In the genomic region with DNA sequence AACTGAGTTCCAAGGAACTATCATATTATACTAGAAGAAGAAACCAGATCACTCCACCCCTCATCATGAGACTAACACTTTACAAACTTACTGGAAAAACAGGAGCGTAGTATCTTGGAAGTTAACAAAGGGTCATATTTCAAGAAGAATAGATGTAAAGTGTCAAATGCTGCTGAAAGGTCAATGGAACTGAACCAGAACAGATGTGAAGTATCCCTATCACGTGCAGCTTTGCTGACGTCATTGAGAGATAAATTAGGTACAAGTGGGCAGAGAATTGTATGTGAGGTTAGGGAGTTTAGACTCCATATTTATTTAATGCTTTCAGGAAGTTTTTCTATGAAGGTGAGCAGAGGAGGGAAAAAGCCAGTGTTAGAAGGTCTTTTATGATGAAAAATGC, we compare ENCODE assay signal across 28 cellular contexts.
"Had no signal": no experiment of that assay in that cellular context is flagged by ENCODE, and none has a peak within 500 bp of the region (broad histone marks: within the 10 kb centered on the region; RNA-seq: fewer than 3 reads in every experiment).

No MANE protein-coding gene starts in this region.

- ATAC-seq: left cardiac atrium; left lung; natural killer cell; psoas muscle; sciatic nerve; stimulated activated naive B cell treated with anti-CD40 and anti-IgM and Interleukin-4, amounts not matched to agents 10 μg/mL and 1 μg/mL and 100 μg/mL, for 72 hours; stimulated activated naive CD8-positive, alpha-beta T cell treated with anti-CD3 and anti-CD28 coated beads, Interleukin-15, Interleukin-2, amounts not matched to agents 100 U/mL and 50 U/mL, for 24 hours had no signal

- H3K4me3 ChIP-seq: left lung, lung, neural progenitor cell, psoas muscle, skin epidermis, stomach, testis, thyroid gland, transverse colon, upper lobe of left lung, vagina had no signal

- DNase-seq: hippocampal formation; kidney glomerular epithelial cell; left cardiac atrium; left lung; mesendoderm; naive B cell; natural killer cell; nephron progenitor cell; occipital lobe; psoas muscle; stimulated activated CD4-positive, alpha-beta T cell treated with anti-CD3 and anti-CD28 coated beads, Interleukin-12 subunit alpha, Interleukin-12 subunit beta, amount 100 ng/mL, for 4 hours; stimulated activated CD4-positive, alpha-beta T cell treated with anti-CD3 and anti-CD28 coated beads, Interleukin-15, amount 100 ng/mL, for 24 hours; stimulated activated CD4-positive, alpha-beta T cell treated with anti-CD3 and anti-CD28 coated beads, Interleukin-2, amount 100 ng/mL, for 24 hours; stimulated activated CD4-positive, alpha-beta T cell treated with anti-CD3 and anti-CD28 coated beads, Interleukin-4, amount 100 ng/mL, for 1 hour; stimulated activated naive B cell treated with anti-CD40 and anti-IgM and Interleukin-4, amounts not matched to agents 10 μg/mL and 1 μg/mL and 100 μg/mL, for 72 hours; stimulated activated naive CD8-positive, alpha-beta T cell treated with anti-CD3 and anti-CD28 coated beads, Interleukin-15, Interleukin-2, amounts not matched to agents 100 U/mL and 50 U/mL, for 24 hours; stomach; testis; thyroid gland; transverse colon; upper lobe of left lung had no signal

- H3K27ac ChIP-seq: left lung, neural progenitor cell, neutrophil, parathyroid adenoma, psoas muscle, skin epidermis, stomach, testis, thyroid gland, transverse colon, upper lobe of left lung, vagina had no signal

- H3K36me3 ChIP-seq: left lung, neural progenitor cell, neutrophil, stomach, thyroid gland, transverse colon, upper lobe of left lung, vagina had no signal

- H3K9ac ChIP-seq: neural progenitor cell, parathyroid adenoma had no signal

- H3K9me3 ChIP-seq: left lung, neutrophil, psoas muscle, testis, thyroid gland, transverse colon, upper lobe of left lung, vagina had no signal

- H3K4me1 ChIP-seq: left lung, neural progenitor cell, parathyroid adenoma, psoas muscle, stomach, testis, thyroid gland, transverse colon, upper lobe of left lung, vagina had no signal

- H3K4me2 ChIP-seq: neural progenitor cell had no signal

- H3K27me3 ChIP-seq: left lung, neural progenitor cell, neutrophil, stomach, testis, thyroid gland, transverse colon, upper lobe of left lung, vagina had no signal

- H2AFZ ChIP-seq: neural progenitor cell, parathyroid adenoma had no signal
